Comparison of ENCODE assay signal across 9 cellular contexts in genomic region chr17:78828470-78829185, GRCh38. TPM values are rescaled to one million over a fixed set of nuclear protein-coding genes. Genes with fewer than 3 reads are reported as not detected.
A peak's percentile ranks its signal among the peaks of the same experiment; 100 is the strongest.
DNase-seq lines count a peak whose midpoint lies in the region; ATAC-seq lines count a peak whose summit lies in the region.
"Had no signal": no experiment of that assay in that cellular context is flagged by ENCODE, and none has a peak within 500 bp of the region (broad histone marks: within the 10 kb centered on the region; RNA-seq: fewer than 3 reads in every experiment).

No MANE protein-coding gene starts in this region.

- H4K20me1 ChIP-seq in Karpas-422 (ENCODE audit: insufficient read depth, low read depth, low read length) = peaks cover 27% of the 10 kb centered on the region

- no peak overlapping the region for H3K4me3 Mint-ChIP-seq in activated naive CD4-positive, alpha-beta T cell treated with anti-CD3 and anti-CD28 coated beads, Interleukin-2, amount 50 U/mL, for 24 hours

- no peaks in the 10 kb centered on the region for H3K9me3 ChIP-seq in Karpas-422 (ENCODE audit: low read length)

- H3K27ac ChIP-seq in mesendoderm (ENCODE audit: low read depth, low read length) (no peak overlapping the region), Karpas-422 (ENCODE audit: low read length) (no peak overlapping the region)

- no peak overlapping the region for H3K4ac ChIP-seq in mesendoderm (ENCODE audit: low read depth, low read length)

- no CpG with 5 or more reads among the region's 14 CpGs for WGBS in mesendoderm (ENCODE audit: extremely low coverage, insufficient coverage, low lambda C conversion rate)

- H3K36me3 ChIP-seq in mesendoderm (ENCODE audit: control insufficient read depth, insufficient read depth, low read length) = peaks cover 13% of the 10 kb centered on the region
- peaks cover 74% of the 10 kb centered on the region for H3K36me3 ChIP-seq in Karpas-422 (ENCODE audit: insufficient read depth, low read length)

- H3K4me1 ChIP-seq in mesendoderm (ENCODE audit: control insufficient read depth, low read depth, low read length) = no peaks in the 10 kb centered on the region
- no peaks in the 10 kb centered on the region for H3K4me1 ChIP-seq in Karpas-422 (ENCODE audit: low read length)

- H3K27me3 ChIP-seq in mesendoderm (ENCODE audit: insufficient read depth, low read length, poor library complexity) (no peaks in the 10 kb centered on the region), Karpas-422 (ENCODE audit: low read length) (no peaks in the 10 kb centered on the region)

- H3K27me3 Mint-ChIP-seq in activated naive CD4-positive, alpha-beta T cell treated with anti-CD3 and anti-CD28 coated beads, Interleukin-2, amount 50 U/mL, for 24 hours = no peaks in the 10 kb centered on the region

- H4K8ac ChIP-seq in mesendoderm (ENCODE audit: low read depth, low read length) = no peak overlapping the region

- peaks cover 3% of the 10 kb centered on the region for H3K79me2 ChIP-seq in mesendoderm (ENCODE audit: control insufficient read depth, insufficient read depth, low read length)
- H3K79me2 ChIP-seq in Karpas-422 (ENCODE audit: low read length) = peaks cover 56% of the 10 kb centered on the region

- H2BK120ac ChIP-seq in mesendoderm (ENCODE audit: low read depth, low read length) = no peak overlapping the region

- no peak overlapping the region for H3K18ac ChIP-seq in mesendoderm (ENCODE audit: low read length)

- no peak overlapping the region for H3K4me3 ChIP-seq in mesendoderm (ENCODE audit: low read length)
- no peak overlapping the region for H3K4me3 ChIP-seq in Karpas-422 (ENCODE audit: low read length)

- H3K4me1 Mint-ChIP-seq in activated naive CD4-positive, alpha-beta T cell treated with anti-CD3 and anti-CD28 coated beads, Interleukin-2, amount 50 U/mL, for 24 hours = peaks cover 46% of the 10 kb centered on the region

- H2AFZ ChIP-seq in Karpas-422 (ENCODE audit: low read length) = no peak overlapping the region

- no peak for ATAC-seq in GM18909 (IDR thresholded peaks at IDR 0.05; ENCODE audit: poor library complexity, unreplicated experiment)
- ATAC-seq in GM19023 (IDR thresholded peaks at IDR 0.05; ENCODE audit: unreplicated experiment) = no peak

- peaks cover 11% of the 10 kb centered on the region for H3K79me1 ChIP-seq in mesendoderm (ENCODE audit: low read length)

- H3K9me2 ChIP-seq in Karpas-422 (replicated peaks; ENCODE audit: insufficient read depth, low read length) = no peaks in the 10 kb centered on the region

- no peak overlapping the region for H3K9ac ChIP-seq in mesendoderm (ENCODE audit: low read length)
- H3K9ac ChIP-seq in Karpas-422 (ENCODE audit: low read length) = no peak overlapping the region

- no peak overlapping the region for H2AK5ac ChIP-seq in mesendoderm (ENCODE audit: low read length)

- H2BK5ac ChIP-seq in mesendoderm (ENCODE audit: low read length) = no peak overlapping the region

- H3K23ac ChIP-seq in mesendoderm (ENCODE audit: low read length) = no peak overlapping the region

- H3K27ac Mint-ChIP-seq in activated naive CD4-positive, alpha-beta T cell treated with anti-CD3 and anti-CD28 coated beads, Interleukin-2, amount 50 U/mL, for 24 hours = peak overlapping the region; percentile 52

- H3K9me3 Mint-ChIP-seq in activated naive CD4-positive, alpha-beta T cell treated with anti-CD3 and anti-CD28 coated beads, Interleukin-2, amount 50 U/mL, for 24 hours = no peaks in the 10 kb centered on the region

- no peak overlapping the region for H3K56ac ChIP-seq in mesendoderm (ENCODE audit: low read length)

- no peak overlapping the region for H3K4me2 ChIP-seq in mesendoderm (ENCODE audit: low read length)
- H3K4me2 ChIP-seq in Karpas-422 (ENCODE audit: low read depth, low read length, poor library complexity, severe bottlenecking) = no peak overlapping the region

- H3K36me3 Mint-ChIP-seq in activated naive CD4-positive, alpha-beta T cell treated with anti-CD3 and anti-CD28 coated beads, Interleukin-2, amount 50 U/mL, for 24 hours = peaks cover 29% of the 10 kb centered on the region

- H4K5ac ChIP-seq in mesendoderm (ENCODE audit: low read length) = no peak overlapping the region

- peak; percentile 4 for DNase-seq in DMS114 treated with DMSO at 0.1 percent for 48 hours (lab: John Stamatoyannopoulos, UW; ENCODE audit: unreplicated experiment)
- peak; percentile 60 for DNase-seq in HT1080 (ENCODE audit: low read depth)
- DNase-seq in mesendoderm = peak; percentile 78
- DNase-seq in Karpas-422 = no peak
- DNase-seq: activated gamma-delta T cell treated with Interleukin-2 at 50 U/mL for 16 hours; NK-92 treated with Interleukin-12 subunit alpha and Interleukin-12 subunit beta, amount 100 ng/mL, for 24 hours had no signal

- no peak overlapping the region for H2BK15ac ChIP-seq in mesendoderm (replicated peaks; ENCODE audit: low read depth)

RNA-seq across cellular contexts. Expression of gene USP36, which starts 12.0 kb away (rescaled TPM):
- 20.8 and 22.2 TPM in 2 replicates for total RNA-seq in HT1080 (2014; rRNA removed; shearing (Covaris generic))
- 27.4 and 29.4 TPM in 2 replicates for polyA plus RNA-seq in HT1080 (2015; cell fraction: cytosol; rRNA removed)
- 66.6 and 71.1 TPM in 2 replicates for polyA plus RNA-seq in HT1080 (2015; cell fraction: nucleus; rRNA removed)
- polyA plus RNA-seq in mesendoderm (2013, experiment 1 of 2) = 51.3 TPM
- 53.0 TPM for polyA plus RNA-seq in mesendoderm (2013, experiment 2 of 2)
- 28.4 and 29.6 TPM in 2 replicates for total RNA-seq in Karpas-422 (2014; rRNA removed; shearing (Covaris generic); ENCODE audit: low replicate concordance)

RNA-seq across cellular contexts. Expression of gene CYTH1, which starts 46.6 kb away (rescaled TPM):
- total RNA-seq in HT1080 (2014; rRNA removed; shearing (Covaris generic)) = 13.4 and 14.0 TPM in 2 replicates
- polyA plus RNA-seq in HT1080 (2015; cell fraction: cytosol; rRNA removed) = 17.1 and 18.0 TPM in 2 replicates
- 41.3 and 42.2 TPM in 2 replicates for polyA plus RNA-seq in HT1080 (2015; cell fraction: nucleus; rRNA removed)
- 6.8 TPM for polyA plus RNA-seq in mesendoderm (2013, experiment 1 of 2)
- polyA plus RNA-seq in mesendoderm (2013, experiment 2 of 2) = 6.3 TPM
- 9.6 and 15.8 TPM in 2 replicates for total RNA-seq in Karpas-422 (2014; rRNA removed; shearing (Covaris generic); ENCODE audit: low replicate concordance)
